1 cellular context compared by ENCODE assay signal in genomic region chr3:49717539-49718418, GRCh38.
TF ChIP-seq lines count a peak whose summit lies in the region.

No MANE protein-coding gene starts in this region.

TF ChIP-seq in GM23338, 12 proteins besides CTCF, POLR2A, EP300 and RAD21 (continued from another document):
- TF ChIP-seq ZNF462 (CRISPR knock-in tag; IDR thresholded peaks at IDR 0.05) (no peak), EZH2phosphoT487 (IDR thresholded peaks at IDR 0.05; ENCODE audit: unreplicated experiment) (no peak), REST (IDR thresholded peaks at IDR 0.05; ENCODE audit: unreplicated experiment) (no peak), ZNF331 (CRISPR knock-in tag; IDR thresholded peaks at IDR 0.05; ENCODE audit: low read depth) (no peak), ETS1 (IDR thresholded peaks at IDR 0.05) (no peak), STAT1 (IDR thresholded peaks at IDR 0.05; ENCODE audit: unreplicated experiment) (no peak), ZNF114 (CRISPR knock-in tag; IDR thresholded peaks at IDR 0.05) (no peak), CREB1 (CRISPR knock-in tag; IDR thresholded peaks at IDR 0.05; ENCODE audit: low read depth) (no peak), JUNB (IDR thresholded peaks at IDR 0.05; ENCODE audit: unreplicated experiment) (no peak), NANOG (IDR thresholded peaks at IDR 0.05; ENCODE audit: borderline replicate concordance) (no peak), EZH2 (IDR thresholded peaks at IDR 0.05; ENCODE audit: low read depth, unreplicated experiment) (no peak)
